In the genomic region with DNA sequence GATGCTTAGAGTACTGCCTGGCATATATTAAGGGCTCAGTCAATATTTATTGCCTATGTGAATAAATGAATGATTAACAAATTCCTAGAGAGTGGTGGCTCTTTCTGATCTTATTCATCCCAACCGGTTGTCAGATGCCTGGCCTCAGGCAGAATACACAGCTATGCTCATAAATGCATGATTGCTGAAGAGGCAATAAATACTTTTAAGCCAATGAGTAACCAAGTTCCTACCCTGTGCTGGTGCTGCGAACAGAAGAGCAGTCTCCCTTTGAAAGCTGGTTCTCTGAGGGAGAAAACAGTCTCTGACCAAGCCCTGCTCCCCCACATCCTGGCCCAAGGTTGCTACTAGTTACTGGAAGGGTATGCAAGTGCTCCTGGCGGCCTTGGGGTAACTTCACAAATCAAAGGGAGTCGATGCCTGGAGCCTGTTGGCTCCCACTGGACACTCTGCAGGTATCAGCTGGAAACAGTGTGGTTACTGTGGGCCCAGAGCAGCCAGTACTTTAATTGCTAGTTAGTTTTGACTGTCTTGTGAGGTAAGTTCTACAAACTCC, we compare ENCODE assay signal across 27 cellular contexts. TPM values are rescaled to one million over a fixed set of nuclear protein-coding genes. Genes with fewer than 3 reads are reported as not detected.
A peak's percentile ranks its signal among the peaks of the same experiment; 100 is the strongest.
DNase-seq lines count a peak whose midpoint lies in the region; ATAC-seq and TF ChIP-seq lines count a peak whose summit lies in the region.
"Had no signal": no experiment of that assay in that cellular context is flagged by ENCODE, and none has a peak within 500 bp of the region (broad histone marks: within the 10 kb centered on the region; RNA-seq: fewer than 3 reads in every experiment).

No MANE protein-coding gene starts in this region.

- peaks cover 47% of the 10 kb centered on the region for H3K27me3 Mint-ChIP-seq in progenitor cell of endocrine pancreas

- no peaks in the 10 kb centered on the region for H3K9me3 Mint-ChIP-seq in progenitor cell of endocrine pancreas (ENCODE audit: low read depth)
- H3K9me3 Mint-ChIP-seq: activated naive CD8-positive, alpha-beta T cell treated with anti-CD3 and anti-CD28 coated beads, Interleukin-2, amount 10 ng/mL, durations not matched to agents 7 days and 5 days; mesothelial cell of epicardium; neural crest cell; WTC11 had no signal

- no peak for ATAC-seq in GM18502 (IDR thresholded peaks at IDR 0.05; ENCODE audit: poor library complexity, unreplicated experiment)
- ATAC-seq: left lung, SK-N-SH treated with all-trans-retinoic acid at 6 μM for 48 hours, WTC11 had no signal

- no peaks in the 10 kb centered on the region for H3K27me3 ChIP-seq in testis

- TF ChIP-seq CTCF in epithelial cell of proximal tubule (conservative IDR thresholded peaks at IDR 0.05; ENCODE audit: low read depth, low read length) (no peak), progenitor cell of endocrine pancreas (IDR thresholded peaks at IDR 0.05; ENCODE audit: unreplicated experiment) (no peak), testis (IDR thresholded peaks at IDR 0.05) (no peak)

- no peaks in the 10 kb centered on the region for H3K4me1 ChIP-seq in testis
- H3K4me1 ChIP-seq: left lung, prostate gland had no signal

- peaks cover 1% of the 10 kb centered on the region for H3K36me3 Mint-ChIP-seq in progenitor cell of endocrine pancreas (ENCODE audit: insufficient read depth)
- H3K36me3 Mint-ChIP-seq: activated naive CD8-positive, alpha-beta T cell treated with anti-CD3 and anti-CD28 coated beads, Interleukin-2, amount 10 ng/mL, durations not matched to agents 7 days and 5 days; mesothelial cell of epicardium; WTC11 had no signal

- no peaks in the 10 kb centered on the region for H3K36me3 ChIP-seq in testis (ENCODE audit: low read depth, missing control alignments)
- H3K36me3 ChIP-seq: left lung, prostate gland had no signal

- in situ Hi-C loops in Caki2 (cut with HindIII; ENCODE audit: low pct_unique_long_range_greater_than_20kb, low sequenced_read_pairs) = no loop called here

- WGBS in testis, 2 donors = 60 to 68% methylated on average over 4 of the region's 4 CpGs

- H3K27ac ChIP-seq in testis = no peak overlapping the region
- H3K27ac ChIP-seq: left lung, prostate gland had no signal

- intact Hi-C loops in testis (cut with DNase I; ENCODE audit: low total_unique reads) = no loop called here

- peak overlapping the region; percentile 26 for H3K27ac Mint-ChIP-seq in progenitor cell of endocrine pancreas
- H3K27ac Mint-ChIP-seq: activated naive CD8-positive, alpha-beta T cell treated with anti-CD3 and anti-CD28 coated beads, Interleukin-2, amount 10 ng/mL, durations not matched to agents 7 days and 5 days; mesothelial cell of epicardium; WTC11 had no signal

- H3K4me3 ChIP-seq in epithelial cell of proximal tubule (ENCODE audit: low read depth, low read length) (peak overlapping the region; percentile 89), testis (no peak overlapping the region)
- H3K4me3 ChIP-seq: left lung, prostate gland had no signal

- DNase-seq in Caki2 (ENCODE audit: low read depth) (peak; percentile 7), LoVo (ENCODE audit: low spot score) (peak; percentile 46), epithelial cell of proximal tubule (ENCODE audit: low read depth) (peak; percentile 48), progenitor cell of endocrine pancreas (ENCODE audit: low spot score, unreplicated experiment) (no peak), A172 (ENCODE audit: low spot score) (no peak), NCI-H2029 (lab: John Stamatoyannopoulos, UW) (no peak), testis (no peak)
- DNase-seq: activated effector memory CD4-positive, alpha-beta T cell treated with Interleukin-2 at 50 U/mL for 16 hours; activated naive CD8-positive, alpha-beta T cell treated with anti-CD3 and anti-CD28 coated beads, Interleukin-2, amount 10 ng/mL, durations not matched to agents 7 days and 5 days; AML-193; cerebellar nuclear complex; effector CD8-positive, alpha-beta T cell; GOT3; IMR-90; NCI-H1417; NCI-H2107; stimulated activated CD4-positive, alpha-beta T cell treated with anti-CD3 and anti-CD28 coated beads, Interleukin-4, amount 100 ng/mL, for 1 hour; stimulated activated naive CD4-positive, alpha-beta T cell treated with Interleukin-2 at 50 U/mL for 16 hours had no signal

- H3K9me3 ChIP-seq in testis = no peaks in the 10 kb centered on the region
- H3K9me3 ChIP-seq: left lung, prostate gland had no signal

- no peak for TF ChIP-seq POLR2A in testis (IDR thresholded peaks at IDR 0.05)

- peak overlapping the region; percentile 69 for H3K4me3 Mint-ChIP-seq in progenitor cell of endocrine pancreas (ENCODE audit: low read depth)
- H3K4me3 Mint-ChIP-seq: activated naive CD8-positive, alpha-beta T cell treated with anti-CD3 and anti-CD28 coated beads, Interleukin-2, amount 10 ng/mL, durations not matched to agents 7 days and 5 days; mesothelial cell of epicardium; neural crest cell had no signal

- H3K4me1 Mint-ChIP-seq in progenitor cell of endocrine pancreas (ENCODE audit: low read depth) = peaks cover 26% of the 10 kb centered on the region
- H3K4me1 Mint-ChIP-seq: neural crest cell had no signal

RNA-seq across cellular contexts. Expression of a gene that starts 2.8 kb away (rescaled TPM):
- total RNA-seq in Caki2 (2014; rRNA removed; shearing (Covaris generic); ENCODE audit: low replicate concordance) = 0.32 and 2.1 TPM in 2 replicates
- 1.1 TPM in 1 of 2 replicates, not detected in the other for total RNA-seq in epithelial cell of proximal tubule
- total RNA-seq in progenitor cell of endocrine pancreas = 15.8 and 21.4 TPM in 2 replicates
- total RNA-seq in A172 (2014; rRNA removed; shearing (Covaris generic)) = not detected in 2 replicates
- total RNA-seq in testis = 1 to 10 TPM; 1.2 TPM
- 3.7 TPM for polyA plus RNA-seq in testis (ENCODE audit: insufficient read depth, low read depth, low replicate concordance)
- total RNA-seq: activated naive CD8-positive, alpha-beta T cell treated with anti-CD3 and anti-CD28 coated beads, Interleukin-2, amount 10 ng/mL, durations not matched to agents 7 days and 5 days; glomerular endothelial cell; IMR-90; neural crest cell; prostate gland had no signal
- polyA plus RNA-seq: IMR-90 had no signal

RNA-seq across cellular contexts. Expression of a gene that starts 5.7 kb away (rescaled TPM):
- not detected in 2 replicates for total RNA-seq in Caki2 (2014; rRNA removed; shearing (Covaris generic); ENCODE audit: low replicate concordance)
- not detected in 2 replicates for total RNA-seq in epithelial cell of proximal tubule
- 0.78 and 1.5 TPM in 2 replicates for total RNA-seq in progenitor cell of endocrine pancreas
- not detected in 2 replicates for total RNA-seq in A172 (2014; rRNA removed; shearing (Covaris generic))
- 1 to 10 TPM; 2.2 to 2.9 TPM for total RNA-seq in testis
- polyA plus RNA-seq in testis (ENCODE audit: insufficient read depth, low read depth, low replicate concordance) = 4.2 TPM
- total RNA-seq: activated naive CD8-positive, alpha-beta T cell treated with anti-CD3 and anti-CD28 coated beads, Interleukin-2, amount 10 ng/mL, durations not matched to agents 7 days and 5 days; glomerular endothelial cell; IMR-90; left lung; NCI-H460; neural crest cell had no signal
- polyA plus RNA-seq: IMR-90 had no signal

Comparison
In these comparisons a context has a peak if more than half of its experiments do, and no peak if none do; other contexts are left out.
1. DNase-seq: peak in Caki2 (single experiment), LoVo (single experiment) and epithelial cell of proximal tubule (single experiment); none in progenitor cell of endocrine pancreas (single experiment), A172 (single experiment), NCI-H2029 (single experiment) and testis (single experiment).